Comparison of ENCODE assay signal across 8 cellular contexts in genomic region chr2:85600951-85601770, GRCh38. TPM values are rescaled to one million over a fixed set of nuclear protein-coding genes. Genes with fewer than 3 reads are reported as not detected.
DNase-seq lines count a peak whose midpoint lies in the region; ATAC-seq, FAIRE-seq and TF ChIP-seq lines count a peak whose summit lies in the region.

No MANE protein-coding gene starts in this region.

- intact Hi-C loops in left ventricle myocardium inferior (cut with micrococcal nuclease) (no loop called here), Right ventricle myocardium superior (cut with DNase I) (no loop called here), uterus (cut with DNase I; ENCODE audit: low total_unique reads) (no loop called here)

- H3K9me3 Mint-ChIP-seq in chondrocyte (ENCODE audit: low read depth) = no peaks in the 10 kb centered on the region

- no peak for TF ChIP-seq POLR2A in uterus (IDR thresholded peaks at IDR 0.05)

- FAIRE-seq in urothelium cell line (lab: Jason Lieb, UNC) = no peak

- peak overlapping the region; percentile 82 for H3K4me3 ChIP-seq in left ventricle myocardium inferior
- H3K4me3 ChIP-seq in mucosa of rectum (ENCODE audit: low read length in 2 of 2) = peak overlapping the region; percentile 81 to 97
- H3K4me3 ChIP-seq in uterus = peak overlapping the region; percentile 68 to 71

- peaks cover 55% of the 10 kb centered on the region for H3K4me1 Mint-ChIP-seq in chondrocyte (ENCODE audit: low read depth)

- ATAC-seq in Right ventricle myocardium superior (ENCODE audit: poor library complexity) (no peak), GM19452 (IDR thresholded peaks at IDR 0.05; ENCODE audit: unreplicated experiment) (no peak)

- no peaks in the 10 kb centered on the region for H3K27me3 Mint-ChIP-seq in chondrocyte (ENCODE audit: low read depth)

- H3K27ac Mint-ChIP-seq in chondrocyte (ENCODE audit: unreplicated experiment) = peak overlapping the region; percentile 80

- H3K4me3 Mint-ChIP-seq in chondrocyte (ENCODE audit: unreplicated experiment) = peak overlapping the region; percentile 83

- peaks cover 33% of the 10 kb centered on the region for H3K36me3 ChIP-seq in left ventricle myocardium inferior
- peaks cover 17 to 26% of the 10 kb centered on the region in 2 donors for H3K36me3 ChIP-seq in mucosa of rectum (ENCODE audit: control insufficient read depth in 2 of 2, insufficient read depth in 2 of 2, low read length in 2 of 2)
- H3K36me3 ChIP-seq in uterus = no peaks in the 10 kb centered on the region

- H3K27ac ChIP-seq in left ventricle myocardium inferior (replicated peaks) (peak overlapping the region; percentile 92), mucosa of rectum (ENCODE audit: low read depth in 2 of 2, low read length in 2 of 2) (no peak overlapping the region), uterus (peak overlapping the region; percentile 86 to 92)

- TF ChIP-seq CTCF in left ventricle myocardium inferior (IDR thresholded peaks at IDR 0.05; ENCODE audit: borderline replicate concordance) = no peak
- TF ChIP-seq CTCF in chondrocyte (IDR thresholded peaks at IDR 0.05) = no peak
- TF ChIP-seq CTCF in uterus (IDR thresholded peaks at IDR 0.05) = no peak

- DNase-seq in left ventricle myocardium inferior (no peak), Right ventricle myocardium superior (no peak), chondrocyte (ENCODE audit: low spot score) (no peak), uterus (no peak), urothelium cell line (ENCODE audit: low spot score) (no peak), NCI-H2081 treated with DMSO at 0.1 percent for 48 hours (lab: John Stamatoyannopoulos, UW) (no peak)

- H3K27me3 ChIP-seq in left ventricle myocardium inferior (ENCODE audit: low read depth) = no peaks in the 10 kb centered on the region
- H3K27me3 ChIP-seq in mucosa of rectum (ENCODE audit: control insufficient read depth in 2 of 2, insufficient read depth in 2 of 2, low read length in 2 of 2) = no peaks in the 10 kb centered on the region
- H3K27me3 ChIP-seq in uterus = no peaks in the 10 kb centered on the region

- H3K4me1 ChIP-seq in left ventricle myocardium inferior = peaks cover 68% of the 10 kb centered on the region
- peaks cover 25 to 33% of the 10 kb centered on the region in 2 donors for H3K4me1 ChIP-seq in mucosa of rectum (ENCODE audit: control insufficient read depth in 2 of 2, insufficient read depth in 2 of 2, low read length in 2 of 2)
- H3K4me1 ChIP-seq in uterus = peaks cover 6 to 28% of the 10 kb centered on the region in 2 donors

- no peaks in the 10 kb centered on the region for H3K9me3 ChIP-seq in left ventricle myocardium inferior (replicated peaks)
- no peaks in the 10 kb centered on the region for H3K9me3 ChIP-seq in mucosa of rectum (ENCODE audit: control insufficient read depth in 2 of 2, low read length in 2 of 2)
- H3K9me3 ChIP-seq in uterus = no peaks in the 10 kb centered on the region

- H3K9ac ChIP-seq in mucosa of rectum (ENCODE audit: low read depth in 1 of 2, low read length in 2 of 2) = peak overlapping the region in 1 of 2 donors; percentile 69

- H3K36me3 Mint-ChIP-seq in chondrocyte (ENCODE audit: low read depth) = no peaks in the 10 kb centered on the region

RNA-seq across cellular contexts. Expression of gene TMEM150A, which starts 1.3 kb away (rescaled TPM):
- total RNA-seq in left ventricle myocardium inferior = 10.1 TPM
- total RNA-seq in Right ventricle myocardium superior = 9.5 TPM
- 17.1 to 19.9 TPM (median 17.9 TPM) in 3 replicates for total RNA-seq in chondrocyte
- total RNA-seq in uterus = 10 to 100 TPM in 1 of 4 donors, 1 to 10 TPM in 2, not detected in 1; 2.6 to 24.1 (median 7.8) TPM

RNA-seq across cellular contexts. Expression of gene RNF181, which starts 5.6 kb away (rescaled TPM):
- total RNA-seq in left ventricle myocardium inferior (89.2 TPM), Right ventricle myocardium superior (74.5 TPM), chondrocyte (76.3 to 93.9 TPM (median 89.4 TPM) in 3 replicates), uterus (100 to 1,000 TPM in 2 of 4 donors, 10 to 100 TPM in 2; 53.0 to 362 (median 175) TPM)

RNA-seq across cellular contexts. Expression of gene C2orf68, which starts 10.7 kb away (rescaled TPM):
- total RNA-seq in left ventricle myocardium inferior = 25.1 TPM
- total RNA-seq in Right ventricle myocardium superior = 26.5 TPM
- 19.4 to 33.9 TPM (median 21.3 TPM) in 3 replicates for total RNA-seq in chondrocyte
- 10 to 100 TPM; 19.0 to 44.8 (median 28.2) TPM for total RNA-seq in uterus

RNA-seq across cellular contexts. Expression of gene USP39, which starts 14.8 kb away (rescaled TPM):
- total RNA-seq in left ventricle myocardium inferior (32.1 TPM), Right ventricle myocardium superior (27.3 TPM), chondrocyte (34.7 to 40.4 TPM (median 35.1 TPM) in 3 replicates), uterus (100 to 1,000 TPM in 2 of 4 donors, 10 to 100 TPM in 2; 38.6 to 215 (median 106) TPM)

RNA-seq across cellular contexts. Expression of gene VAMP5, which starts 16.9 kb away (rescaled TPM):
- total RNA-seq in left ventricle myocardium inferior (47.3 TPM), Right ventricle myocardium superior (56.3 TPM), chondrocyte (1.8 to 2.4 TPM in 2 of 3 replicates, not detected in the other), uterus (100 to 1,000 TPM in 2 of 4 donors, 10 to 100 TPM in 2; 25.6 to 197 (median 99.5) TPM)

Comparison
In these comparisons a context has a peak if more than half of its experiments do, and no peak if none do; other contexts are left out.
1. H3K27ac ChIP-seq: peak in left ventricle myocardium inferior (single experiment) and uterus (2 of 2); none in mucosa of rectum (0 of 2).
2. Peak in every context shown above with its lines, with median percentiles within 50 percentile points of each other: H3K4me3 ChIP-seq.